In the genomic region with DNA sequence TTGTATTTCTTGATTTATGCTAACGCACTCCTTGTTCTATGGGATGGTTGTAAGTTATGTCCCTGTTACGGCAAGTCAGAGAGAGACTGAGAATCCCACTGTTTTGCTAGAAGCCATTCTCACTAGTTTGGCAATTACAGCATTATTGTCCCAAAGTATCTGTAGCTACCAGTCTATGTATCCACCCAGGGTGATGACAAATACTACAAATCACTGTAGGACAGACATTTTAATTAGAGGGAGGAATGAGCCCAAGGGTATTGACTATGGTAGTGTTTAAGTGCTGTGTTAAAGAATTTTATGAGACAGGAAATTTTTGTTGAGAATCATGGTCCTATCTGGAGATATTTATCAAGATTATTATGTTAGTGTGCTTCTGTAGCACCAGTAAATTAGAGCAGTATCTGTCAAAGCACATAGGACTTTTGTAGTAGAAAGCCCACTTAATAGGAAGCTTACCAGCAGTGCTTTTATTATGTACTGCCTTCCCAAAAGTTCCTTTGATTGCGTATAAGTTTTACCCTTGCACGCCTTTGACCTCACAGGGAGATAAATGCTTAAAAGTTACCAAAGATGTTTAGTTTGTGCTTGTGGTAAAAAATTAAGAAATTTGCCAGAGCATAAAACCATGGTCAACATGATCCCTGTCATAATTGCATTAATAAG, we compare ENCODE assay signal across 1 cellular context.
TF ChIP-seq lines count a peak whose summit lies in the region.

No MANE protein-coding gene starts in this region.

TF ChIP-seq in GM12878, 131 proteins besides CTCF, POLR2A, EP300 and RAD21:
- TF ChIP-seq SREBF1 (IDR thresholded peaks at IDR 0.05; ENCODE audit: low read length) (no peak), CHD4 (IDR thresholded peaks at IDR 0.05) (no peak), MTA2 (IDR thresholded peaks at IDR 0.05; ENCODE audit: low read depth) (no peak)
- TF ChIP-seq, protein P1, sequence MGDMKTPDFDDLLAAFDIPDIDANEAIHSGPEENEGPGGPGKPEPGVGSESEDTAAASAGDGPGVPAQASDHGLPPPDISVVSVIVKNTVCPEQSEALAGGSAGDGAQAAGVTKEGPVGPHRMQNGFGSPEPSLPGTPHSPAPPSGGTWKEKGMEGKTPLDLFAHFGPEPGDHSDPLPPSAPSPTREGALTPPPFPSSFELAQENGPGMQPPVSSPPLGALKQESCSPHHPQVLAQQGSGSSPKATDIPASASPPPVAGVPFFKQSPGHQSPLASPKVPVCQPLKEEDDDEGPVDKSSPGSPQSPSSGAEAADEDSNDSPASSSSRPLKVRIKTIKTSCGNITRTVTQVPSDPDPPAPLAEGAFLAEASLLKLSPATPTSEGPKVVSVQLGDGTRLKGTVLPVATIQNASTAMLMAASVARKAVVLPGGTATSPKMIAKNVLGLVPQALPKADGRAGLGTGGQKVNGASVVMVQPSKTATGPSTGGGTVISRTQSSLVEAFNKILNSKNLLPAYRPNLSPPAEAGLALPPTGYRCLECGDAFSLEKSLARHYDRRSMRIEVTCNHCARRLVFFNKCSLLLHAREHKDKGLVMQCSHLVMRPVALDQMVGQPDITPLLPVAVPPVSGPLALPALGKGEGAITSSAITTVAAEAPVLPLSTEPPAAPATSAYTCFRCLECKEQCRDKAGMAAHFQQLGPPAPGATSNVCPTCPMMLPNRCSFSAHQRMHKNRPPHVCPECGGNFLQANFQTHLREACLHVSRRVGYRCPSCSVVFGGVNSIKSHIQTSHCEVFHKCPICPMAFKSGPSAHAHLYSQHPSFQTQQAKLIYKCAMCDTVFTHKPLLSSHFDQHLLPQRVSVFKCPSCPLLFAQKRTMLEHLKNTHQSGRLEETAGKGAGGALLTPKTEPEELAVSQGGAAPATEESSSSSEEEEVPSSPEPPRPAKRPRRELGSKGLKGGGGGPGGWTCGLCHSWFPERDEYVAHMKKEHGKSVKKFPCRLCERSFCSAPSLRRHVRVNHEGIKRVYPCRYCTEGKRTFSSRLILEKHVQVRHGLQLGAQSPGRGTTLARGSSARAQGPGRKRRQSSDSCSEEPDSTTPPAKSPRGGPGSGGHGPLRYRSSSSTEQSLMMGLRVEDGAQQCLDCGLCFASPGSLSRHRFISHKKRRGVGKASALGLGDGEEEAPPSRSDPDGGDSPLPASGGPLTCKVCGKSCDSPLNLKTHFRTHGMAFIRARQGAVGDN (IDR thresholded peaks at IDR 0.05), result no peak
